Comparison of ENCODE assay signal across 13 cellular contexts in genomic region chr1:183652107-183652506, GRCh38. TPM values are rescaled to one million over a fixed set of nuclear protein-coding genes. Genes with fewer than 3 reads are reported as not detected.
A peak's percentile ranks its signal among the peaks of the same experiment; 100 is the strongest.
DNase-seq lines count a peak whose midpoint lies in the region; ATAC-seq and TF ChIP-seq lines count a peak whose summit lies in the region.
"Had no signal": no experiment of that assay in that cellular context is flagged by ENCODE, and none has a peak within 500 bp of the region (broad histone marks: within the 10 kb centered on the region; RNA-seq: fewer than 3 reads in every experiment).

No MANE protein-coding gene starts in this region.

- CTCF ChIA-PET in activated CD8-positive, alpha-beta memory T cell treated with anti-CD3 and anti-CD28 coated beads, Interleukin-2, amount 10 ng/mL, durations not matched to agents 7 days and 5 days (lab: Charles Lee) = interaction anchor here (0.9 to 5.7 kb wide), 4 partner anchors 10 to 263 kb away, joined by 3 to 104 read pairs (median 25); partner anchors contain the start of gene ARPC5
- CTCF ChIA-PET in activated CD4-positive, alpha-beta memory T cell treated with anti-CD3 and anti-CD28 coated beads for 36 hours (lab: Charles Lee) = interaction anchor here (5.9 to 6.2 kb wide), 3 partner anchors 19 to 262 kb away, joined by 57 to 171 read pairs (median 124); partner anchors contain the start of gene ARPC5

- H3K4me1 Mint-ChIP-seq in activated CD8-positive, alpha-beta memory T cell treated with anti-CD3 and anti-CD28 coated beads, Interleukin-2, amount 10 ng/mL, durations not matched to agents 7 days and 5 days = peaks cover 37% of the 10 kb centered on the region
- peaks cover 33% of the 10 kb centered on the region for H3K4me1 Mint-ChIP-seq in activated CD4-positive, alpha-beta memory T cell treated with anti-CD3 and anti-CD28 coated beads for 36 hours (ENCODE audit: low read depth)
- no peaks in the 10 kb centered on the region for H3K4me1 Mint-ChIP-seq in natural killer cell

- H3K9me3 Mint-ChIP-seq in activated CD8-positive, alpha-beta memory T cell treated with anti-CD3 and anti-CD28 coated beads, Interleukin-2, amount 10 ng/mL, durations not matched to agents 7 days and 5 days (ENCODE audit: low read depth) = no peaks in the 10 kb centered on the region
- no peaks in the 10 kb centered on the region for H3K9me3 Mint-ChIP-seq in activated CD4-positive, alpha-beta memory T cell treated with anti-CD3 and anti-CD28 coated beads for 36 hours
- no peaks in the 10 kb centered on the region for H3K9me3 Mint-ChIP-seq in natural killer cell

- intact Hi-C loops in activated CD4-positive, alpha-beta memory T cell treated with anti-CD3 and anti-CD28 coated beads for 36 hours (cut with micrococcal nuclease) = loop anchor here (1.0 to 10.0 kb wide), 6 partner anchors 17 to 1627 kb away; partner anchors contain the start of gene ARPC5
- intact Hi-C loops in natural killer cell (cut with micrococcal nuclease) = loop anchor here (10.0 kb wide), 1 partner anchor 1013 kb away; no protein-coding TSS in a partner anchor

- no peaks in the 10 kb centered on the region for H3K36me3 Mint-ChIP-seq in activated CD8-positive, alpha-beta memory T cell treated with anti-CD3 and anti-CD28 coated beads, Interleukin-2, amount 10 ng/mL, durations not matched to agents 7 days and 5 days
- no peaks in the 10 kb centered on the region for H3K36me3 Mint-ChIP-seq in activated CD4-positive, alpha-beta memory T cell treated with anti-CD3 and anti-CD28 coated beads for 36 hours
- H3K36me3 Mint-ChIP-seq in natural killer cell = no peaks in the 10 kb centered on the region

- no peak overlapping the region for H3K4me3 Mint-ChIP-seq in activated CD8-positive, alpha-beta memory T cell treated with anti-CD3 and anti-CD28 coated beads, Interleukin-2, amount 10 ng/mL, durations not matched to agents 7 days and 5 days
- peak overlapping the region; percentile 31 for H3K4me3 Mint-ChIP-seq in activated CD4-positive, alpha-beta memory T cell treated with anti-CD3 and anti-CD28 coated beads for 36 hours
- no peak overlapping the region for H3K4me3 Mint-ChIP-seq in natural killer cell

- TF ChIP-seq CTCF in natural killer cell (IDR thresholded peaks at IDR 0.05) = no peak

- no peaks in the 10 kb centered on the region for H3K27me3 Mint-ChIP-seq in activated CD8-positive, alpha-beta memory T cell treated with anti-CD3 and anti-CD28 coated beads, Interleukin-2, amount 10 ng/mL, durations not matched to agents 7 days and 5 days
- no peaks in the 10 kb centered on the region for H3K27me3 Mint-ChIP-seq in activated CD4-positive, alpha-beta memory T cell treated with anti-CD3 and anti-CD28 coated beads for 36 hours
- peaks cover 22 to 30% of the 10 kb centered on the region in 2 donors for H3K27me3 Mint-ChIP-seq in natural killer cell (ENCODE audit: low read depth in 2 of 2)

- peak overlapping the region; percentile 82 for H3K27ac Mint-ChIP-seq in activated CD8-positive, alpha-beta memory T cell treated with anti-CD3 and anti-CD28 coated beads, Interleukin-2, amount 10 ng/mL, durations not matched to agents 7 days and 5 days
- peak overlapping the region; percentile 92 for H3K27ac Mint-ChIP-seq in activated CD4-positive, alpha-beta memory T cell treated with anti-CD3 and anti-CD28 coated beads for 36 hours
- H3K27ac Mint-ChIP-seq in natural killer cell = no peak overlapping the region

- peak; percentile 81 for ATAC-seq in activated CD8-positive, alpha-beta memory T cell treated with anti-CD3 and anti-CD28 coated beads, Interleukin-2, amount 10 ng/mL, durations not matched to agents 7 days and 5 days
- peak; percentile 52 for ATAC-seq in GM19395 (IDR thresholded peaks at IDR 0.05; ENCODE audit: unreplicated experiment)
- peak in 2 of 3 donors; percentile 26 to 56 for ATAC-seq in natural killer cell
- ATAC-seq in GM21529 (IDR thresholded peaks at IDR 0.05; ENCODE audit: unreplicated experiment) = no peak
- no peak for ATAC-seq in HG03135 (IDR thresholded peaks at IDR 0.05; ENCODE audit: unreplicated experiment)
- ATAC-seq: gastroesophageal sphincter had no signal

- peak; percentile 49 for DNase-seq in activated CD8-positive, alpha-beta memory T cell treated with anti-CD3 and anti-CD28 coated beads, Interleukin-2, amount 10 ng/mL, durations not matched to agents 7 days and 5 days
- DNase-seq in activated CD8-positive, alpha-beta memory T cell treated with anti-CD3 and anti-CD28 coated beads, Interleukin-2, amount 50 U/mL, for 4 hours = no peak
- peak; percentile 51 for DNase-seq in activated CD4-positive, alpha-beta memory T cell treated with anti-CD3 and anti-CD28 coated beads for 36 hours
- no peak for DNase-seq in natural killer cell
- no peak for DNase-seq in activated effector memory CD4-positive, alpha-beta T cell treated with anti-CD3 and anti-CD28 coated beads, Interleukin-2, amount 50 U/mL, for 16 hours
- DNase-seq: dorsolateral prefrontal cortex; stimulated activated CD4-positive, alpha-beta T cell treated with anti-CD3 and anti-CD28 coated beads, Interleukin-2, amount 100 ng/mL, for 24 hours had no signal

- POLR2A ChIA-PET in activated CD4-positive, alpha-beta memory T cell treated with anti-CD3 and anti-CD28 coated beads for 36 hours (lab: Charles Lee) = interaction anchor here (1.2 kb wide), 1 partner anchor 264 kb away, joined by 4 read pairs; no protein-coding TSS in a partner anchor

RNA-seq across cellular contexts. Expression of gene APOBEC4, which starts 1.0 kb away (rescaled TPM):
- not detected for total RNA-seq in activated CD8-positive, alpha-beta memory T cell treated with anti-CD3 and anti-CD28 coated beads, Interleukin-2, amount 10 ng/mL, durations not matched to agents 7 days and 5 days
- not detected for total RNA-seq in activated CD4-positive, alpha-beta memory T cell treated with anti-CD3 and anti-CD28 coated beads for 36 hours
- total RNA-seq in natural killer cell = not detected
- total RNA-seq: dorsolateral prefrontal cortex, gastroesophageal sphincter, NCI-H460, subcutaneous adipose tissue had no signal

RNA-seq across cellular contexts. Expression of gene ARPC5, which starts 16.5 kb away (rescaled TPM):
- 100 to 1,000 TPM; 205 to 216 TPM for total RNA-seq in activated CD8-positive, alpha-beta memory T cell treated with anti-CD3 and anti-CD28 coated beads, Interleukin-2, amount 10 ng/mL, durations not matched to agents 7 days and 5 days
- total RNA-seq in activated CD4-positive, alpha-beta memory T cell treated with anti-CD3 and anti-CD28 coated beads for 36 hours = 100 to 1,000 TPM; 158 to 161 TPM
- total RNA-seq in natural killer cell = 100 to 1,000 TPM; 103 to 120 (median 113) TPM

Comparison
In these comparisons a context has a peak if more than half of its experiments do, and no peak if none do; other contexts are left out.
1. DNase-seq: peak in activated CD8-positive, alpha-beta memory T cell treated with anti-CD3 and anti-CD28 coated beads, Interleukin-2, amount 10 ng/mL, durations not matched to agents 7 days and 5 days (single experiment) and activated CD4-positive, alpha-beta memory T cell treated with anti-CD3 and anti-CD28 coated beads for 36 hours (single experiment); none in activated CD8-positive, alpha-beta memory T cell treated with anti-CD3 and anti-CD28 coated beads, Interleukin-2, amount 50 U/mL, for 4 hours (single experiment), natural killer cell (single experiment) and activated effector memory CD4-positive, alpha-beta T cell treated with anti-CD3 and anti-CD28 coated beads, Interleukin-2, amount 50 U/mL, for 16 hours (single experiment).
2. ATAC-seq: peak in activated CD8-positive, alpha-beta memory T cell treated with anti-CD3 and anti-CD28 coated beads, Interleukin-2, amount 10 ng/mL, durations not matched to agents 7 days and 5 days (single experiment), GM19395 (single experiment) and natural killer cell (2 of 3); none in GM21529 (single experiment) and HG03135 (single experiment).
3. H3K27ac Mint-ChIP-seq: peak in activated CD8-positive, alpha-beta memory T cell treated with anti-CD3 and anti-CD28 coated beads, Interleukin-2, amount 10 ng/mL, durations not matched to agents 7 days and 5 days (single experiment) and activated CD4-positive, alpha-beta memory T cell treated with anti-CD3 and anti-CD28 coated beads for 36 hours (single experiment); none in natural killer cell (0 of 2).